Comparison of ENCODE assay signal across 1 cellular context in the genomic region with DNA sequence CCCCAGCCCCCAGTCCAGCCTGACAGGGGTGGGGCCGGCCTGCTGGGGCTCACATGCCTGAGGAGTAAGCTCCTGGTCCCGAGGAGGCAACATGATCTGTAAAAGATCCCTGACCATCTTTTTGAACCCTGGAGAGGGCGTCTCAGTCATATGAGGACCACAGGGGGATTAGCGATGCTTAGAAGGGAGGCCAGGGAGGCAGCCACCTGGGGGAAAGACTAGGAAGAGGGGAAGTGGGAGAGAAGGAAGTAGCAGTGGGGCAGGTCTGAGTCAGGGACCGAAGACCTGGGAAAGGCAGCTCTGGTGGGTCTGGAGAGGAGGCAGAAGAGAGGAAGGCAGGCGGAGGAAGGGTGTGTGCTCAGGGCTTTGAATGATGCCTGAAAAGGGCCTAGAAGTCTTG.
TF ChIP-seq lines count a peak whose summit lies in the region.

No MANE protein-coding gene starts in this region.

TF ChIP-seq in WTC11, 78 proteins besides CTCF, POLR2A, EP300 and RAD21 (continued from another document):
- TF ChIP-seq, protein P1, sequence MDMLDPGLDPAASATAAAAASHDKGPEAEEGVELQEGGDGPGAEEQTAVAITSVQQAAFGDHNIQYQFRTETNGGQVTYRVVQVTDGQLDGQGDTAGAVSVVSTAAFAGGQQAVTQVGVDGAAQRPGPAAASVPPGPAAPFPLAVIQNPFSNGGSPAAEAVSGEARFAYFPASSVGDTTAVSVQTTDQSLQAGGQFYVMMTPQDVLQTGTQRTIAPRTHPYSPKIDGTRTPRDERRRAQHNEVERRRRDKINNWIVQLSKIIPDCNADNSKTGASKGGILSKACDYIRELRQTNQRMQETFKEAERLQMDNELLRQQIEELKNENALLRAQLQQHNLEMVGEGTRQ (CRISPR knock-in tag; IDR thresholded peaks at IDR 0.05) = no peak
